ENCODE assay signal across 10 cellular contexts in the genomic region with DNA sequence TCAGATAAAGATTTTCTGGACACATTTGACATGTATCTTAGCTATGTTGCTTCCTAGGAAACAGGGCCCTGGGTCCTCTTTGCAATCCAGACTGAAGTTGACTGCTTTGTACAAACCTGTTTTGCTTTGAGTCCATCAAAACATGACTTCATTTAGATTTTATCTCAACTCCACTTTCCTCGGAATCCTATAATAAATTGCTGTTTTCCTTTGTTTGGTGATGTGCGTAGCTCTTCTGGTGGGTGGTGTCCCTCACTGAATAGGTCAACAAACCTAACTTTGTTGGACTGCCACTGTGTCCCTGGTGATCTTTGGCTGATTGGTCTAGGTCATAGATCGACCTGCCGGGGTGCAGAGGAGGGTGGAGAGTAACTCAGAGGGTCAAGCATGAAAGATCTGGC. TPM values are rescaled to one million over a fixed set of nuclear protein-coding genes. Genes with fewer than 3 reads are reported as not detected.
DNase-seq lines count a peak whose midpoint lies in the region; ATAC-seq and TF ChIP-seq lines count a peak whose summit lies in the region.
"Had no signal": no experiment of that assay in that cellular context is flagged by ENCODE, and none has a peak within 500 bp of the region (broad histone marks: within the 10 kb centered on the region; RNA-seq: fewer than 3 reads in every experiment).

No MANE protein-coding gene starts in this region.

- no peak for DNase-seq in activated CD8-positive, alpha-beta T cell treated with anti-CD3 and anti-CD28 coated beads for 36 hours
- no peak for DNase-seq in activated CD8-positive, alpha-beta T cell treated with anti-CD3 and anti-CD28 coated beads, Interleukin-2, amount 10 ng/mL, durations not matched to agents 7 days and 5 days
- DNase-seq in medulla oblongata (ENCODE audit: extremely low spot score) (peak; percentile 37), testis (no peak), NCI-H1436 (lab: John Stamatoyannopoulos, UW) (no peak), NCI-H2081 treated with DMSO at 0.1 percent for 48 hours (lab: John Stamatoyannopoulos, UW) (no peak)
- DNase-seq: NCI-H526 had no signal

- no peak for ATAC-seq in activated CD8-positive, alpha-beta T cell treated with anti-CD3 and anti-CD28 coated beads for 36 hours
- ATAC-seq in activated CD8-positive, alpha-beta T cell treated with anti-CD3 and anti-CD28 coated beads, Interleukin-2, amount 10 ng/mL, durations not matched to agents 7 days and 5 days = no peak
- no peak for ATAC-seq in GM19463 (IDR thresholded peaks at IDR 0.05; ENCODE audit: unreplicated experiment)

- peak overlapping the region; percentile 18 for H3K27ac Mint-ChIP-seq in activated CD8-positive, alpha-beta T cell treated with anti-CD3 and anti-CD28 coated beads for 36 hours
- H3K27ac Mint-ChIP-seq in activated CD8-positive, alpha-beta T cell treated with anti-CD3 and anti-CD28 coated beads, Interleukin-2, amount 10 ng/mL, durations not matched to agents 7 days and 5 days = no peak overlapping the region
- peak overlapping the region; percentile 73 for H3K27ac Mint-ChIP-seq in activated naive CD8-positive, alpha-beta T cell

- CTCF ChIA-PET in activated CD8-positive, alpha-beta T cell treated with anti-CD3 and anti-CD28 coated beads for 36 hours (lab: Charles Lee) = interaction anchor here (0.8 to 1.6 kb wide), 5 partner anchors 9 to 485 kb away, joined by 3 to 7 read pairs (median 4); no protein-coding TSS in a partner anchor
- CTCF ChIA-PET in activated CD8-positive, alpha-beta T cell treated with anti-CD3 and anti-CD28 coated beads, Interleukin-2, amount 10 ng/mL, durations not matched to agents 7 days and 5 days (lab: Charles Lee) = interaction anchor here (0.9 to 1.7 kb wide), 3 partner anchors 13 to 160 kb away, joined by 3 to 7 read pairs (median 3); no protein-coding TSS in a partner anchor

- H3K4me1 ChIP-seq in testis = peaks cover 40% of the 10 kb centered on the region

- H3K27ac ChIP-seq in testis = peak overlapping the region; percentile 80 to 82
- H3K27ac ChIP-seq: thyroid gland had no signal

- no peaks in the 10 kb centered on the region for H3K9me3 ChIP-seq in testis
- H3K9me3 ChIP-seq: thyroid gland had no signal

- 77 to 83% methylated on average over 4 of the region's 4 CpGs for WGBS in testis, 2 donors

- POLR2A ChIA-PET in activated CD8-positive, alpha-beta T cell treated with anti-CD3 and anti-CD28 coated beads for 36 hours (lab: Charles Lee) = interaction anchor here (1.4 to 1.8 kb wide), 2 partner anchors 58 to 108 kb away, joined by 3 to 6 read pairs; no protein-coding TSS in a partner anchor
- POLR2A ChIA-PET in activated CD8-positive, alpha-beta T cell treated with anti-CD3 and anti-CD28 coated beads, Interleukin-2, amount 10 ng/mL, durations not matched to agents 7 days and 5 days (lab: Charles Lee) = interaction anchor here (0.9 to 1.4 kb wide), 2 partner anchors 13 to 75 kb away, joined by 3 read pairs; no protein-coding TSS in a partner anchor

- intact Hi-C loops in activated CD8-positive, alpha-beta T cell treated with anti-CD3 and anti-CD28 coated beads for 36 hours (cut with micrococcal nuclease) = loop anchor here (5.0 kb wide), 1 partner anchor 80 kb away; a partner anchor contains a TSS
- intact Hi-C loops in testis (cut with DNase I; ENCODE audit: low total_unique reads) = no loop called here

- no peaks in the 10 kb centered on the region for H3K36me3 ChIP-seq in testis (ENCODE audit: low read depth, missing control alignments)
- H3K36me3 ChIP-seq: thyroid gland had no signal

- no peaks in the 10 kb centered on the region for H3K27me3 ChIP-seq in testis
- H3K27me3 ChIP-seq: thyroid gland had no signal

- peaks cover 59% of the 10 kb centered on the region for H3K4me1 Mint-ChIP-seq in activated CD8-positive, alpha-beta T cell treated with anti-CD3 and anti-CD28 coated beads for 36 hours (ENCODE audit: low read depth)
- peaks cover 71% of the 10 kb centered on the region for H3K4me1 Mint-ChIP-seq in activated CD8-positive, alpha-beta T cell treated with anti-CD3 and anti-CD28 coated beads, Interleukin-2, amount 10 ng/mL, durations not matched to agents 7 days and 5 days (ENCODE audit: low read depth)
- peaks cover 68% of the 10 kb centered on the region for H3K4me1 Mint-ChIP-seq in activated naive CD8-positive, alpha-beta T cell (ENCODE audit: low read depth)

- H3K27me3 Mint-ChIP-seq in activated CD8-positive, alpha-beta T cell treated with anti-CD3 and anti-CD28 coated beads for 36 hours = no peaks in the 10 kb centered on the region
- H3K27me3 Mint-ChIP-seq in activated CD8-positive, alpha-beta T cell treated with anti-CD3 and anti-CD28 coated beads, Interleukin-2, amount 10 ng/mL, durations not matched to agents 7 days and 5 days (ENCODE audit: low read depth) = no peaks in the 10 kb centered on the region
- no peaks in the 10 kb centered on the region for H3K27me3 Mint-ChIP-seq in activated naive CD8-positive, alpha-beta T cell

- no peak overlapping the region for H3K4me3 ChIP-seq in testis

- no peak for TF ChIP-seq POLR2A in testis (IDR thresholded peaks at IDR 0.05)

- no peak overlapping the region for H3K4me3 Mint-ChIP-seq in activated CD8-positive, alpha-beta T cell treated with anti-CD3 and anti-CD28 coated beads for 36 hours
- no peak overlapping the region for H3K4me3 Mint-ChIP-seq in activated CD8-positive, alpha-beta T cell treated with anti-CD3 and anti-CD28 coated beads, Interleukin-2, amount 10 ng/mL, durations not matched to agents 7 days and 5 days
- H3K4me3 Mint-ChIP-seq in activated naive CD8-positive, alpha-beta T cell = peak overlapping the region; percentile 8

- TF ChIP-seq CTCF in activated CD8-positive, alpha-beta T cell treated with anti-CD3 and anti-CD28 coated beads for 36 hours (IDR thresholded peaks at IDR 0.05) = no peak
- no peak for TF ChIP-seq CTCF in testis (IDR thresholded peaks at IDR 0.05)

- H3K36me3 Mint-ChIP-seq in activated CD8-positive, alpha-beta T cell treated with anti-CD3 and anti-CD28 coated beads for 36 hours (ENCODE audit: low read depth) = peaks cover 3% of the 10 kb centered on the region
- peaks cover 8% of the 10 kb centered on the region for H3K36me3 Mint-ChIP-seq in activated CD8-positive, alpha-beta T cell treated with anti-CD3 and anti-CD28 coated beads, Interleukin-2, amount 10 ng/mL, durations not matched to agents 7 days and 5 days (ENCODE audit: low read depth)
- H3K36me3 Mint-ChIP-seq in activated naive CD8-positive, alpha-beta T cell = peaks cover 2% of the 10 kb centered on the region

- H3K9me3 Mint-ChIP-seq in activated CD8-positive, alpha-beta T cell treated with anti-CD3 and anti-CD28 coated beads for 36 hours = peaks cover 3% of the 10 kb centered on the region
- no peaks in the 10 kb centered on the region for H3K9me3 Mint-ChIP-seq in activated CD8-positive, alpha-beta T cell treated with anti-CD3 and anti-CD28 coated beads, Interleukin-2, amount 10 ng/mL, durations not matched to agents 7 days and 5 days (ENCODE audit: insufficient read depth)
- H3K9me3 Mint-ChIP-seq in activated naive CD8-positive, alpha-beta T cell (ENCODE audit: low read depth) = peaks cover 3% of the 10 kb centered on the region

RNA-seq across cellular contexts. Expression of a gene that starts 0.7 kb away (rescaled TPM):
- 1 to 10 TPM; 3.6 to 4.7 TPM for total RNA-seq in activated CD8-positive, alpha-beta T cell treated with anti-CD3 and anti-CD28 coated beads for 36 hours
- 1 to 10 TPM; 8.9 to 9.7 TPM for total RNA-seq in activated CD8-positive, alpha-beta T cell treated with anti-CD3 and anti-CD28 coated beads, Interleukin-2, amount 10 ng/mL, durations not matched to agents 7 days and 5 days
- total RNA-seq in testis = 10 to 100 TPM in 1 of 2 donors, 1 to 10 TPM in 1; 5.6 to 12.8 TPM
- 3.0 TPM for polyA plus RNA-seq in testis (ENCODE audit: insufficient read depth, low read depth, low replicate concordance)
